Comparison of ENCODE assay signal across 20 cellular contexts in genomic region chr1:154000420-154000819, GRCh38. TPM values are rescaled to one million over a fixed set of nuclear protein-coding genes. Genes with fewer than 3 reads are reported as not detected.
DNase-seq lines count a peak whose midpoint lies in the region; ATAC-seq, FAIRE-seq and TF ChIP-seq lines count a peak whose summit lies in the region.
"Had no signal": no experiment of that assay in that cellular context is flagged by ENCODE, and none has a peak within 500 bp of the region (broad histone marks: within the 10 kb centered on the region; RNA-seq: fewer than 3 reads in every experiment).

No MANE protein-coding gene starts in this region.

- intact Hi-C loops in Calu3 (cut with micrococcal nuclease; ENCODE audit: unreplicated experiment) (loop anchor here (10.0 kb wide), 1 partner anchor 94 kb away; no protein-coding TSS in a partner anchor), body of pancreas (cut with DNase I) (no loop called here), pancreas (cut with DNase I) (no loop called here), CD14-positive monocyte (cut with micrococcal nuclease) (no loop called here)
- intact Hi-C loops in CD4-positive, alpha-beta memory T cell (cut with micrococcal nuclease), result no loop called here

- no peak for TF ChIP-seq POLR2A in body of pancreas (IDR thresholded peaks at IDR 0.05)

- ATAC-seq in body of pancreas, result no peak
- ATAC-seq in pancreas, result peak in 2 of 4 donors; percentile 54 to 62
- ATAC-seq in T-cell (replicated peaks in 1 of 4), result no peak
- ATAC-seq: HCT116 had no signal

- peak overlapping the region; percentile 75 to 83 (median 80) for H3K27ac ChIP-seq in body of pancreas
- H3K27ac ChIP-seq in pancreas, result peak overlapping the region; percentile 31 to 72 (median 64)
- no peak overlapping the region for H3K27ac ChIP-seq in CD4-positive, alpha-beta memory T cell (ENCODE audit: low read depth, low read length)
- H3K27ac ChIP-seq: BLaER1, GM23248 had no signal

- H3K9me3 ChIP-seq in body of pancreas, result no peaks in the 10 kb centered on the region
- H3K9me3 ChIP-seq in pancreas, result no peaks in the 10 kb centered on the region
- H3K9me3 ChIP-seq in CD4-positive, alpha-beta memory T cell (ENCODE audit: control insufficient read depth in 1 of 2, low read length in 2 of 2), result no peaks in the 10 kb centered on the region
- H3K9me3 ChIP-seq: BLaER1 had no signal

- 50% methylated on average over 4 of the region's 4 CpGs for WGBS in body of pancreas, 2 donors
- WGBS in pancreas, 2 donors, result 53 to 61% methylated on average over 4 of the region's 4 CpGs

- POLR2A ChIA-PET in T-cell (lab: Charles Lee), result no interaction called here
- POLR2A ChIA-PET in CD4-positive, alpha-beta memory T cell (lab: Charles Lee; ENCODE audit: partially characterized antibody), result interaction anchor here (3.3 kb wide), 1 partner anchor 9 kb away, joined by 17 read pairs; no protein-coding TSS in a partner anchor

- H3K4me3 ChIP-seq in body of pancreas, result no peak overlapping the region
- no peak overlapping the region for H3K4me3 ChIP-seq in pancreas
- H3K4me3 ChIP-seq in CD4-positive, alpha-beta memory T cell (ENCODE audit: low read length in 2 of 2), result no peak overlapping the region
- H3K4me3 ChIP-seq: BLaER1, GM23248 had no signal

- BruUV-seq in Calu3 (replicated peaks; lab: Mats Ljungman, UMichigan), result no TSS peak

- H3K9me3 Mint-ChIP-seq in Calu3 (ENCODE audit: low read depth, unreplicated experiment) (no peaks in the 10 kb centered on the region), CD14-positive monocyte (peaks cover 0 to 2% (median 0%) of the 10 kb centered on the region in 7 donors), T-cell (no peaks in the 10 kb centered on the region)
- H3K9me3 Mint-ChIP-seq in CD4-positive, alpha-beta memory T cell, result no peaks in the 10 kb centered on the region
- H3K9me3 Mint-ChIP-seq: CD4-positive, CD25-positive, alpha-beta regulatory T cell had no signal

- H3K4me3 Mint-ChIP-seq in Calu3 (ENCODE audit: low read depth, unreplicated experiment) (peak overlapping the region; percentile 42), CD14-positive monocyte (no peak overlapping the region), T-cell (no peak overlapping the region)
- no peak overlapping the region for H3K4me3 Mint-ChIP-seq in CD4-positive, alpha-beta memory T cell
- H3K4me3 Mint-ChIP-seq: CD4-positive, CD25-positive, alpha-beta regulatory T cell had no signal

- H3K36me3 ChIP-seq in body of pancreas (replicated peaks in 1 of 2; ENCODE audit: insufficient read depth in 1 of 2, low read depth in 2 of 2), result no peaks in the 10 kb centered on the region
- H3K36me3 ChIP-seq in pancreas, result peaks cover 0 to 3% (median 0%) of the 10 kb centered on the region in 3 donors
- no peaks in the 10 kb centered on the region for H3K36me3 ChIP-seq in CD4-positive, alpha-beta memory T cell (ENCODE audit: insufficient read depth, low read length)

- H3K4me1 Mint-ChIP-seq in Calu3 (ENCODE audit: low read depth, unreplicated experiment) (peaks cover 23% of the 10 kb centered on the region), CD14-positive monocyte (no peaks in the 10 kb centered on the region), T-cell (peaks cover 0 to 2% (median under 1%) of the 10 kb centered on the region in 3 donors)
- peaks cover under 1 to 4% (median 2%) of the 10 kb centered on the region in 4 donors for H3K4me1 Mint-ChIP-seq in CD4-positive, alpha-beta memory T cell

- H3K27ac Mint-ChIP-seq in Calu3 (ENCODE audit: unreplicated experiment), result peak overlapping the region; percentile 48
- no peak overlapping the region for H3K27ac Mint-ChIP-seq in CD14-positive monocyte
- no peak overlapping the region for H3K27ac Mint-ChIP-seq in T-cell
- no peak overlapping the region for H3K27ac Mint-ChIP-seq in CD4-positive, alpha-beta memory T cell

- TF ChIP-seq CTCF in Calu3 (IDR thresholded peaks at IDR 0.05; ENCODE audit: unreplicated experiment) (no peak), body of pancreas (IDR thresholded peaks at IDR 0.05) (no peak), pancreas (IDR thresholded peaks at IDR 0.05) (no peak), CD14-positive monocyte (IDR thresholded peaks at IDR 0.05) (no peak)

- H3K27me3 ChIP-seq in body of pancreas (no peaks in the 10 kb centered on the region), pancreas (no peaks in the 10 kb centered on the region)
- H3K27me3 ChIP-seq in CD4-positive, alpha-beta memory T cell (ENCODE audit: insufficient read depth, low read length), result no peaks in the 10 kb centered on the region
- H3K27me3 ChIP-seq: BLaER1 had no signal

- no peaks in the 10 kb centered on the region for H3K27me3 Mint-ChIP-seq in Calu3 (ENCODE audit: unreplicated experiment)
- H3K27me3 Mint-ChIP-seq in CD14-positive monocyte (ENCODE audit: low read depth in 3 of 3), result peaks cover 0 to 4% (median 0%) of the 10 kb centered on the region in 3 donors
- H3K27me3 Mint-ChIP-seq in T-cell, result no peaks in the 10 kb centered on the region
- H3K27me3 Mint-ChIP-seq in CD4-positive, alpha-beta memory T cell, result no peaks in the 10 kb centered on the region
- H3K27me3 Mint-ChIP-seq: CD4-positive, CD25-positive, alpha-beta regulatory T cell had no signal

- peaks cover 17% of the 10 kb centered on the region for H3K36me3 Mint-ChIP-seq in Calu3 (ENCODE audit: insufficient read depth, unreplicated experiment)
- H3K36me3 Mint-ChIP-seq in CD14-positive monocyte, result peaks cover 4 to 5% of the 10 kb centered on the region in 2 donors
- H3K36me3 Mint-ChIP-seq in T-cell, result peaks cover 5% of the 10 kb centered on the region
- peaks cover 4 to 5% of the 10 kb centered on the region in 2 donors for H3K36me3 Mint-ChIP-seq in CD4-positive, alpha-beta memory T cell

- no peak for FAIRE-seq in pancreas (lab: Jason Lieb, UNC)
- FAIRE-seq: D721Med, G401.6, GM12891, H54 had no signal

- CTCF ChIA-PET in Calu3 (lab: Charles Lee) (interaction anchor here (0.8 to 1.6 kb wide), 2 partner anchors 10 to 155 kb away, joined by 4 to 7 read pairs; partner anchors contain the start of gene RPS27), T-cell (lab: Charles Lee) (no interaction called here)
- CTCF ChIA-PET in CD4-positive, alpha-beta memory T cell (lab: Charles Lee; ENCODE audit: partially characterized antibody), result interaction anchor here (1.9 kb wide), 1 partner anchor 14 kb away, joined by 4 read pairs; no protein-coding TSS in a partner anchor

- no peak for DNase-seq in Calu3
- DNase-seq in body of pancreas, result no peak
- DNase-seq in pancreas, result no peak
- no peak for DNase-seq in CD14-positive monocyte (ENCODE audit: low spot score)
- no peak for DNase-seq in T-cell
- DNase-seq in CD4-positive, alpha-beta memory T cell, result no peak
- DNase-seq: 8988T; AML-193; CD4-positive, CD25-positive, alpha-beta regulatory T cell; DMS153; DMS79 treated with DMSO at 0.1 percent for 48 hours; EL; GM23248; IMR-90 had no signal

- H3K4me1 ChIP-seq in body of pancreas, result peaks cover 7% of the 10 kb centered on the region
- H3K4me1 ChIP-seq in pancreas, result no peaks in the 10 kb centered on the region
- no peaks in the 10 kb centered on the region for H3K4me1 ChIP-seq in CD4-positive, alpha-beta memory T cell (ENCODE audit: insufficient read depth, low read length)
- H3K4me1 ChIP-seq: BLaER1 had no signal

RNA-seq across cellular contexts. Expression of gene RPS27, which starts 9.9 kb away (rescaled TPM):
- total RNA-seq in Calu3 (2022), result 1,532 and 1,783 TPM in 2 replicates
- 100 to 1,000 TPM; 538 to 734 TPM for total RNA-seq in body of pancreas
- 1,000 to 10,000 TPM in 2 of 6 donors, 100 to 1,000 TPM in 4; 617 to 1,250 (median 837) TPM for total RNA-seq in pancreas
- polyA plus RNA-seq in pancreas, result 1,000 to 10,000 TPM; 3,243 to 5,933 TPM
- 1,000 to 10,000 TPM; 4,186 to 4,309 TPM for polyA plus RNA-seq in CD14-positive monocyte
- total RNA-seq in T-cell, result 1,000 to 10,000 TPM; 4,147 to 5,898 (median 5,716) TPM
- total RNA-seq in CD4-positive, alpha-beta memory T cell, result 1,000 to 10,000 TPM; 6,785 to 7,292 TPM
- polyA plus RNA-seq in CD4-positive, alpha-beta memory T cell, result over 10,000 TPM; 16,816 to 21,324 TPM

RNA-seq across cellular contexts. Expression of gene RAB13, which starts 14.3 kb away (rescaled TPM):
- total RNA-seq in Calu3 (2022) (87.5 and 95.0 TPM in 2 replicates), body of pancreas (10 to 100 TPM; 16.2 to 29.6 TPM), pancreas (10 to 100 TPM; 36.8 to 68.8 (median 47.2) TPM), T-cell (1 to 10 TPM in 4 of 5 donors, under 1 TPM in 1; 0.91 to 3.6 (median 2.6) TPM)
- polyA plus RNA-seq in pancreas (100 to 1,000 TPM in 1 of 2 donors, 10 to 100 TPM in 1; 82.9 to 118 TPM), CD14-positive monocyte (1 to 10 TPM; 3.9 to 5.1 TPM)
- total RNA-seq in CD4-positive, alpha-beta memory T cell, result under 1 TPM in 1 of 2 experiments, not detected in 1; 0.47 TPM
- not detected for polyA plus RNA-seq in CD4-positive, alpha-beta memory T cell
- polyA plus RNA-seq: CD4-positive, CD25-positive, alpha-beta regulatory T cell had no signal

RNA-seq across cellular contexts. Expression of gene JTB, which starts 22.9 kb away (rescaled TPM):
- total RNA-seq in Calu3 (2022) (105 and 115 TPM in 2 replicates), body of pancreas (100 to 1,000 TPM; 151 to 177 TPM), pancreas (100 to 1,000 TPM in 2 of 6 donors, 10 to 100 TPM in 4; 82.6 to 106 (median 95.6) TPM), T-cell (100 to 1,000 TPM in 3 of 5 donors, 10 to 100 TPM in 2; 90.4 to 137 (median 129) TPM)
- polyA plus RNA-seq in pancreas (100 to 1,000 TPM; 117 to 180 TPM), CD14-positive monocyte (100 to 1,000 TPM; 312 to 391 TPM)
- 100 to 1,000 TPM; 121 to 130 TPM for total RNA-seq in CD4-positive, alpha-beta memory T cell
- 100 to 1,000 TPM; 283 to 445 TPM for polyA plus RNA-seq in CD4-positive, alpha-beta memory T cell

RNA-seq across cellular contexts. Expression of gene CREB3L4, which starts 32.7 kb away (rescaled TPM):
- total RNA-seq in Calu3 (2022) (23.2 and 26.5 TPM in 2 replicates), body of pancreas (10 to 100 TPM in 1 of 2 donors, under 1 TPM in 1; 0.66 to 14.0 TPM), pancreas (10 to 100 TPM in 2 of 6 donors, 1 to 10 TPM in 4; 6.5 to 13.2 (median 8.0) TPM), T-cell (1 to 10 TPM; 3.3 to 9.0 (median 6.3) TPM)
- polyA plus RNA-seq in pancreas (10 to 100 TPM; 13.3 to 19.6 TPM), CD14-positive monocyte (1 to 10 TPM; 5.0 to 6.8 TPM)
- 1 to 10 TPM; 7.4 to 9.8 TPM for total RNA-seq in CD4-positive, alpha-beta memory T cell
- polyA plus RNA-seq in CD4-positive, alpha-beta memory T cell, result 1 to 10 TPM; 1.2 to 5.2 TPM

RNA-seq across cellular contexts. Expression of gene SLC39A1, which starts 37.1 kb away (rescaled TPM):
- total RNA-seq in Calu3 (2022), result 138 and 152 TPM in 2 replicates
- 10 to 100 TPM; 30.7 to 35.5 TPM for total RNA-seq in body of pancreas
- 10 to 100 TPM; 20.0 to 46.1 (median 27.0) TPM for total RNA-seq in pancreas
- 10 to 100 TPM; 22.8 to 38.1 TPM for polyA plus RNA-seq in pancreas
- 10 to 100 TPM; 82.1 to 83.1 TPM for polyA plus RNA-seq in CD14-positive monocyte
- total RNA-seq in T-cell, result 10 to 100 TPM; 15.1 to 22.0 (median 16.4) TPM
- total RNA-seq in CD4-positive, alpha-beta memory T cell, result 10 to 100 TPM; 21.6 to 21.9 TPM
- 10 to 100 TPM; 36.3 to 47.3 TPM for polyA plus RNA-seq in CD4-positive, alpha-beta memory T cell

Comparison
In these comparisons a context has a peak if more than half of its experiments do, and no peak if none do; other contexts are left out.
1. CTCF ChIA-PET loops: an anchor here in Calu3 (0.8 to 1.6 kb wide) and CD4-positive, alpha-beta memory T cell (1.9 kb wide); none called in T-cell.